8 cellular contexts compared by ENCODE assay signal in genomic region chr2:175167792-175168563, GRCh38. TPM values are rescaled to one million over a fixed set of nuclear protein-coding genes. Genes with fewer than 3 reads are reported as not detected.
DNase-seq lines count a peak whose midpoint lies in the region; ATAC-seq and TF ChIP-seq lines count a peak whose summit lies in the region.

A gene with protein sequence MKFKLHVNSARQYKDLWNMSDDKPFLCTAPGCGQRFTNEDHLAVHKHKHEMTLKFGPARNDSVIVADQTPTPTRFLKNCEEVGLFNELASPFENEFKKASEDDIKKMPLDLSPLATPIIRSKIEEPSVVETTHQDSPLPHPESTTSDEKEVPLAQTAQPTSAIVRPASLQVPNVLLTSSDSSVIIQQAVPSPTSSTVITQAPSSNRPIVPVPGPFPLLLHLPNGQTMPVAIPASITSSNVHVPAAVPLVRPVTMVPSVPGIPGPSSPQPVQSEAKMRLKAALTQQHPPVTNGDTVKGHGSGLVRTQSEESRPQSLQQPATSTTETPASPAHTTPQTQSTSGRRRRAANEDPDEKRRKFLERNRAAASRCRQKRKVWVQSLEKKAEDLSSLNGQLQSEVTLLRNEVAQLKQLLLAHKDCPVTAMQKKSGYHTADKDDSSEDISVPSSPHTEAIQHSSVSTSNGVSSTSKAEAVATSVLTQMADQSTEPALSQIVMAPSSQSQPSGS (minus strand): TSS chr2:175168203. CDS start chr2:175136443, 31,760 bp downstream.

- no peaks in the 10 kb centered on the region for H3K9me3 Mint-ChIP-seq in activated naive CD8-positive, alpha-beta T cell treated with anti-CD3 and anti-CD28 coated beads, Interleukin-2, amount 50 U/mL, for 24 hours

- TF ChIP-seq CTCF in GM12865 (IDR thresholded peaks at IDR 0.05; ENCODE audit: insufficient read depth, low read depth, low read length, missing control alignments): no peak
- no peak for TF ChIP-seq CTCF in ovary (IDR thresholded peaks at IDR 0.05)
- TF ChIP-seq CTCF in thyroid gland (IDR thresholded peaks at IDR 0.05): peak in 1 of 6 experiments; percentile 7

- H3K36me3 Mint-ChIP-seq in activated naive CD8-positive, alpha-beta T cell treated with anti-CD3 and anti-CD28 coated beads, Interleukin-2, amount 50 U/mL, for 24 hours (ENCODE audit: low read depth): peaks cover 5% of the 10 kb centered on the region

- intact Hi-C loops in Right ventricle myocardium inferior (cut with DNase I) (loop anchor here (1.0 to 5.0 kb wide), 2 partner anchors 13 to 161 kb away; partner anchors contain the start of genes ATP5MC3 and CHN1), ovary (cut with DNase I) (no loop called here), thyroid gland (cut with DNase I) (no loop called here)

- peak within 1 kb of the TSS; percentile 96 for H3K27ac Mint-ChIP-seq in activated naive CD8-positive, alpha-beta T cell treated with anti-CD3 and anti-CD28 coated beads, Interleukin-2, amount 50 U/mL, for 24 hours

- 0 to 1% (median 1%) methylated on average over 56 of the region's 56 CpGs for WGBS in ovary, 3 donors
- 1% methylated on average over 40 to 52 of the region's 56 CpGs for WGBS in thyroid gland, 2 donors

- H3K4me3 Mint-ChIP-seq in activated naive CD8-positive, alpha-beta T cell treated with anti-CD3 and anti-CD28 coated beads, Interleukin-2, amount 50 U/mL, for 24 hours: peak within 1 kb of the TSS; percentile 98

- H3K27me3 Mint-ChIP-seq in activated naive CD8-positive, alpha-beta T cell treated with anti-CD3 and anti-CD28 coated beads, Interleukin-2, amount 50 U/mL, for 24 hours: no peaks in the 10 kb centered on the region

- H3K27ac ChIP-seq in ovary: peak within 1 kb of the TSS; percentile 88 to 97
- peak within 1 kb of the TSS; percentile 83 to 95 (median 92) for H3K27ac ChIP-seq in thyroid gland

- no peak for TF ChIP-seq EP300 in ovary (IDR thresholded peaks at IDR 0.05)

- H3K36me3 ChIP-seq in ovary (no peaks in the 10 kb centered on the region), thyroid gland (no peaks in the 10 kb centered on the region)

- DNase-seq in GM12865 (ENCODE audit: low read depth) (peak; percentile 100), NCI-H1417 treated with DMSO at 0.1 percent for 48 hours (lab: John Stamatoyannopoulos, UW) (peak; percentile 96), SW480 (ENCODE audit: low spot score) (peak; percentile 98), Right ventricle myocardium inferior (ENCODE audit: missing footprints) (peak; percentile 99), ovary (peak; percentile 97 to 99 (median 98)), thyroid gland (peak; percentile 99)
- DNase-seq in activated naive CD8-positive, alpha-beta T cell treated with anti-CD3 and anti-CD28 coated beads, Interleukin-2, amount 50 U/mL, for 24 hours: peak; percentile 95

- H3K4me3 ChIP-seq in GM12865 (ENCODE audit: low read depth, low read length): peak within 1 kb of the TSS; percentile 95
- peak within 1 kb of the TSS; percentile 72 for H3K4me3 ChIP-seq in ovary
- peak within 1 kb of the TSS; percentile 69 to 94 (median 78) for H3K4me3 ChIP-seq in thyroid gland (replicated peaks in 1 of 3)

- TF ChIP-seq POLR2A in ovary (IDR thresholded peaks at IDR 0.05) (peak; percentile 61), thyroid gland (IDR thresholded peaks at IDR 0.05) (peak in 1 of 2 donors; percentile 93)

- H3K27me3 ChIP-seq in ovary (no peaks in the 10 kb centered on the region), thyroid gland (no peaks in the 10 kb centered on the region)

- ATAC-seq in HG02763 (IDR thresholded peaks at IDR 0.05; ENCODE audit: unreplicated experiment) (peak; percentile 97), Right ventricle myocardium inferior (peak; percentile 99)
- peak; percentile 97 for ATAC-seq in activated naive CD8-positive, alpha-beta T cell treated with anti-CD3 and anti-CD28 coated beads, Interleukin-2, amount 50 U/mL, for 24 hours

- peaks cover 49% of the 10 kb centered on the region for H3K4me1 Mint-ChIP-seq in activated naive CD8-positive, alpha-beta T cell treated with anti-CD3 and anti-CD28 coated beads, Interleukin-2, amount 50 U/mL, for 24 hours

- peaks cover 2% of the 10 kb centered on the region for H3K4me1 ChIP-seq in ovary (ENCODE audit: insufficient read depth)
- H3K4me1 ChIP-seq in thyroid gland: peaks cover 13 to 18% of the 10 kb centered on the region in 2 donors

- H3K9me3 ChIP-seq in ovary (no peaks in the 10 kb centered on the region), thyroid gland (no peaks in the 10 kb centered on the region)

RNA-seq across cellular contexts. Expression of the gene that starts here (rescaled TPM):
- total RNA-seq in Right ventricle myocardium inferior: 27.6 TPM
- 10 to 100 TPM; 46.6 to 69.8 (median 60.5) TPM for total RNA-seq in ovary
- 10 to 100 TPM; 21.4 to 30.5 TPM for polyA plus RNA-seq in ovary
- total RNA-seq in thyroid gland: 100 to 1,000 TPM in 1 of 4 donors, 10 to 100 TPM in 3; 64.8 to 120 (median 88.0) TPM

Comparison
In these comparisons a context has a peak if more than half of its experiments do, and no peak if none do; other contexts are left out.
1. Peak in every context shown above with its lines: DNase-seq, ATAC-seq, H3K4me3 ChIP-seq and H3K27ac ChIP-seq.